8 cellular contexts compared by ENCODE assay signal in genomic region chr13:95301947-95302386, GRCh38. TPM values are rescaled to one million over a fixed set of nuclear protein-coding genes. Genes with fewer than 3 reads are reported as not detected.
DNase-seq lines count a peak whose midpoint lies in the region; ATAC-seq and TF ChIP-seq lines count a peak whose summit lies in the region.

No MANE protein-coding gene starts in this region.

- H3K4me3 ChIP-seq in brain microvascular endothelial cell (ENCODE audit: low read depth, low read length): peak overlapping the region; percentile 76

- peak overlapping the region; percentile 67 for H3K4me3 Mint-ChIP-seq in mesothelial cell of epicardium

- TF ChIP-seq CTCF in brain microvascular endothelial cell (IDR thresholded peaks at IDR 0.05; ENCODE audit: low read depth, low read length, missing control alignments) (peak; percentile 0), mesothelial cell of epicardium (IDR thresholded peaks at IDR 0.05; ENCODE audit: unreplicated experiment) (no peak)

- in situ Hi-C loops in brain microvascular endothelial cell (cut with HindIII; ENCODE audit: low pct_ligation_motif_present, low sequenced_read_pairs): no loop called here

- H3K27ac ChIP-seq in brain microvascular endothelial cell: no peak overlapping the region

- ATAC-seq in GM18870 (IDR thresholded peaks at IDR 0.05; ENCODE audit: unreplicated experiment): peak; percentile 10

- peaks cover 30% of the 10 kb centered on the region for H3K27me3 Mint-ChIP-seq in mesothelial cell of epicardium (ENCODE audit: low read depth)

- H3K36me3 ChIP-seq in brain microvascular endothelial cell (replicated peaks): no peaks in the 10 kb centered on the region

- peaks cover 8% of the 10 kb centered on the region for H3K4me1 Mint-ChIP-seq in mesothelial cell of epicardium

- H3K27me3 ChIP-seq in brain microvascular endothelial cell (replicated peaks): no peaks in the 10 kb centered on the region

- no peak overlapping the region for H3K27ac Mint-ChIP-seq in mesothelial cell of epicardium

- no peaks in the 10 kb centered on the region for H3K36me3 Mint-ChIP-seq in mesothelial cell of epicardium

- DNase-seq in NCI-H1092 treated with DMSO at 0.1 percent for 48 hours (lab: John Stamatoyannopoulos, UW): peak; percentile 91
- peak; percentile 40 for DNase-seq in brain microvascular endothelial cell
- DNase-seq in mesothelial cell of epicardium (ENCODE audit: low spot score in 2 of 2, unreplicated experiment in 2 of 2): no peak
- DNase-seq in DMS153 (lab: John Stamatoyannopoulos, UW): no peak
- DNase-seq in GM19238 (ENCODE audit: insufficient read length, low spot score): no peak
- DNase-seq in LoVo (ENCODE audit: low spot score): no peak
- no peak for DNase-seq in activated CD8-positive, alpha-beta memory T cell treated with anti-CD3 and anti-CD28 coated beads, Interleukin-2, amount 50 U/mL, for 48 hours

- no peaks in the 10 kb centered on the region for H3K9me3 Mint-ChIP-seq in mesothelial cell of epicardium

RNA-seq across cellular contexts. Expression of gene ABCC4, which starts 0.7 kb away (rescaled TPM):
- total RNA-seq in mesothelial cell of epicardium: 6.9 to 7.7 TPM (median 7.4 TPM) in 3 replicates

Comparison
In these comparisons a context has a peak if more than half of its experiments do, and no peak if none do; other contexts are left out.
1. DNase-seq: peak in NCI-H1092 treated with DMSO at 0.1 percent for 48 hours (single experiment) and brain microvascular endothelial cell (single experiment); none in mesothelial cell of epicardium (0 of 2), DMS153 (single experiment), GM19238 (single experiment), LoVo (single experiment) and activated CD8-positive, alpha-beta memory T cell treated with anti-CD3 and anti-CD28 coated beads, Interleukin-2, amount 50 U/mL, for 48 hours (single experiment).